Comparison of ENCODE assay signal across 13 cellular contexts in genomic region chr11:68215524-68216170, GRCh38. TPM values are rescaled to one million over a fixed set of nuclear protein-coding genes. Genes with fewer than 3 reads are reported as not detected.
A peak's percentile ranks its signal among the peaks of the same experiment; 100 is the strongest.
DNase-seq lines count a peak whose midpoint lies in the region; ATAC-seq and TF ChIP-seq lines count a peak whose summit lies in the region.
"Had no signal": no experiment of that assay in that cellular context is flagged by ENCODE, and none has a peak within 500 bp of the region (broad histone marks: within the 10 kb centered on the region; RNA-seq: fewer than 3 reads in every experiment).

No MANE protein-coding gene starts in this region.

- H3K9me3 ChIP-seq in duodenal mucosa (ENCODE audit: control insufficient read depth in 1 of 2, low read length in 2 of 2) (no peaks in the 10 kb centered on the region), osteoblast (ENCODE audit: low read depth, low read length) (no peaks in the 10 kb centered on the region)
- H3K9me3 ChIP-seq: esophagus muscularis mucosa, upper lobe of right lung had no signal

- no peak for DNase-seq in activated CD4-positive, alpha-beta T cell treated with anti-CD3 and anti-CD28 coated beads, Interleukin-2, amount 10 ng/mL, durations not matched to agents 24 days and 14 days
- no peak for DNase-seq in activated CD4-positive, alpha-beta T cell treated with anti-CD3 and anti-CD28 coated beads, Interleukin-2, amount 50 U/mL, for 4 hours
- DNase-seq in osteoblast (ENCODE audit: insufficient read length, low spot score, missing footprints) = peak; percentile 70
- no peak for DNase-seq in NCI-H2029 (lab: John Stamatoyannopoulos, UW)
- DNase-seq: midbrain, NCI-H187, SW 1271 had no signal

- peaks cover 19% of the 10 kb centered on the region for H4K20me1 ChIP-seq in osteoblast (ENCODE audit: insufficient read depth, low read length)

- H3K4me1 ChIP-seq in duodenal mucosa (ENCODE audit: control insufficient read depth in 1 of 2, insufficient read depth in 2 of 2, low read length in 2 of 2) = peaks cover 36 to 39% of the 10 kb centered on the region in 2 donors
- H3K4me1 ChIP-seq in osteoblast (ENCODE audit: insufficient read depth, low read length) = peaks cover 10% of the 10 kb centered on the region

- H3K36me3 ChIP-seq in duodenal mucosa (ENCODE audit: control insufficient read depth in 1 of 2, insufficient read depth in 2 of 2, low read length in 2 of 2) = no peaks in the 10 kb centered on the region
- no peaks in the 10 kb centered on the region for H3K36me3 ChIP-seq in osteoblast (ENCODE audit: insufficient read depth, low read length)
- H3K36me3 ChIP-seq: esophagus muscularis mucosa, upper lobe of right lung had no signal

- H2AFZ ChIP-seq in osteoblast (ENCODE audit: low read length) = no peak overlapping the region

- peak overlapping the region; percentile 56 to 63 for H3K9ac ChIP-seq in duodenal mucosa (ENCODE audit: low read depth in 1 of 2, low read length in 2 of 2)

- intact Hi-C loops in activated CD4-positive, alpha-beta T cell treated with anti-CD3 and anti-CD28 coated beads, Interleukin-2, amount 10 ng/mL, durations not matched to agents 24 days and 14 days (cut with micrococcal nuclease) = loop anchor here (10.0 kb wide), 1 partner anchor 181 kb away; the partner anchor contains the start of genes NDUFS8 and TCIRG1

- peaks cover 30% of the 10 kb centered on the region for H3K27me3 Mint-ChIP-seq in activated CD4-positive, alpha-beta T cell treated with anti-CD3 and anti-CD28 coated beads, Interleukin-2, amount 10 ng/mL, durations not matched to agents 24 days and 14 days

- H3K4me1 Mint-ChIP-seq in activated CD4-positive, alpha-beta T cell treated with anti-CD3 and anti-CD28 coated beads, Interleukin-2, amount 10 ng/mL, durations not matched to agents 24 days and 14 days = peaks cover 27% of the 10 kb centered on the region

- no peak overlapping the region for H3K27ac ChIP-seq in duodenal mucosa (ENCODE audit: low read depth, low read length)
- no peak overlapping the region for H3K27ac ChIP-seq in osteoblast (ENCODE audit: low read depth, low read length)
- H3K27ac ChIP-seq: esophagus muscularis mucosa, upper lobe of right lung had no signal

- no peak for TF ChIP-seq EP300 in Ishikawa (IDR thresholded peaks at IDR 0.05; ENCODE audit: borderline replicate concordance)

- ATAC-seq in HG02588 (IDR thresholded peaks at IDR 0.05; ENCODE audit: unreplicated experiment) (no peak), GM21381 (IDR thresholded peaks at IDR 0.05; ENCODE audit: unreplicated experiment) (no peak)
- ATAC-seq: upper lobe of right lung had no signal

- TF ChIP-seq CTCF in osteoblast (IDR thresholded peaks at IDR 0.05; ENCODE audit: extremely low read depth, low read depth, low read length) = no peak

- H3K36me3 Mint-ChIP-seq in activated CD4-positive, alpha-beta T cell treated with anti-CD3 and anti-CD28 coated beads, Interleukin-2, amount 10 ng/mL, durations not matched to agents 24 days and 14 days (ENCODE audit: low read depth) = peaks cover 6% of the 10 kb centered on the region

- peak overlapping the region; percentile 75 for H3K4me3 Mint-ChIP-seq in activated CD4-positive, alpha-beta T cell treated with anti-CD3 and anti-CD28 coated beads, Interleukin-2, amount 10 ng/mL, durations not matched to agents 24 days and 14 days

- peak overlapping the region; percentile 66 for H3K27ac Mint-ChIP-seq in activated CD4-positive, alpha-beta T cell treated with anti-CD3 and anti-CD28 coated beads, Interleukin-2, amount 10 ng/mL, durations not matched to agents 24 days and 14 days

- peaks cover 20% of the 10 kb centered on the region for H3K79me2 ChIP-seq in osteoblast (ENCODE audit: insufficient read depth, low read length)

- H3K9me3 Mint-ChIP-seq in activated CD4-positive, alpha-beta T cell treated with anti-CD3 and anti-CD28 coated beads, Interleukin-2, amount 10 ng/mL, durations not matched to agents 24 days and 14 days = no peaks in the 10 kb centered on the region

- no peak for TF ChIP-seq RAD21 in Ishikawa (IDR thresholded peaks at IDR 0.05; ENCODE audit: low read depth)

- H3K4me3 ChIP-seq in duodenal mucosa (ENCODE audit: low read depth in 1 of 2, low read length in 2 of 2) = no peak overlapping the region
- H3K4me3 ChIP-seq in osteoblast (ENCODE audit: insufficient read depth, low read length) = no peak overlapping the region
- H3K4me3 ChIP-seq: upper lobe of right lung had no signal

- H3K27me3 ChIP-seq in duodenal mucosa (ENCODE audit: control insufficient read depth in 1 of 2, insufficient read depth in 2 of 2, low read length in 2 of 2) (no peaks in the 10 kb centered on the region), osteoblast (ENCODE audit: insufficient read depth, low read length) (peaks cover 4% of the 10 kb centered on the region)
- H3K27me3 ChIP-seq: esophagus muscularis mucosa, upper lobe of right lung had no signal

- H3K4me2 ChIP-seq in osteoblast (ENCODE audit: insufficient read depth, low read length) = no peak overlapping the region

TF ChIP-seq in Ishikawa, 13 proteins besides CTCF, POLR2A, EP300 and RAD21:
- 0 out of 2 replicates have a peak, but pooled peaks have one; percentile 50 for TF ChIP-seq ZBTB7A (IDR thresholded peaks at IDR 0.05; ENCODE audit: low read depth)
- TF ChIP-seq TEAD4 (IDR thresholded peaks at IDR 0.05) = no peak
- TF ChIP-seq NFIC (IDR thresholded peaks at IDR 0.05) = no peak
- TF ChIP-seq, protein P1, sequence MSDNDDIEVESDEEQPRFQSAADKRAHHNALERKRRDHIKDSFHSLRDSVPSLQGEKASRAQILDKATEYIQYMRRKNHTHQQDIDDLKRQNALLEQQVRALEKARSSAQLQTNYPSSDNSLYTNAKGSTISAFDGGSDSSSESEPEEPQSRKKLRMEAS (IDR thresholded peaks at IDR 0.05) = no peak

RNA-seq across cellular contexts. Expression of gene KMT5B, which starts 2.6 kb away (rescaled TPM):
- 33.9 and 34.7 TPM in 2 replicates for total RNA-seq in activated CD4-positive, alpha-beta T cell treated with anti-CD3 and anti-CD28 coated beads, Interleukin-2, amount 10 ng/mL, durations not matched to agents 24 days and 14 days
- total RNA-seq in osteoblast = 27.1 and 29.8 TPM in 2 replicates

RNA-seq across cellular contexts. Expression of gene C11orf24, which starts 56.1 kb away (rescaled TPM):
- total RNA-seq in activated CD4-positive, alpha-beta T cell treated with anti-CD3 and anti-CD28 coated beads, Interleukin-2, amount 10 ng/mL, durations not matched to agents 24 days and 14 days = 38.0 and 43.2 TPM in 2 replicates
- total RNA-seq in osteoblast = 37.7 and 40.5 TPM in 2 replicates
